8 cellular contexts compared by ENCODE assay signal in the genomic region with DNA sequence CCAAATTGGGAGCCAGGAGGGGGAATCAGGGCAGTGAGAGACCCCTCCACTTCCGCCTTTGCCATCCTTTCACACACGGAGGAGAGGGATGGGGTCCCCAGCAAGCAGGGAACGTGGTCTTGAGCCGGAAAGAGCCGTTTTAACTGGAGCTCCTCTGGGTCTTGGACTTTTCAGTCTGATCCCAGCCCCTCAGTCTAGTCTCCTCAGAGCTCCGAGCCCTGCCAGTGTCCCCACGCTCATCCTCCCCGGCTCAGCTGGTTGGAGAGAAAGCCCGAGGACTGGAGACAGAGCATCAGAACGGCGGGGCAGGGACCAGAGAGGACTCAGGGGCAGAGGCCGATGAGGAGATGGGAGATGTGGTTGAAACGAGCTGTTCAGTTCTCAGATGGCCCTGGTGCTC. TPM values are rescaled to one million over a fixed set of nuclear protein-coding genes. Genes with fewer than 3 reads are reported as not detected.
DNase-seq lines count a peak whose midpoint lies in the region; ATAC-seq, FAIRE-seq and TF ChIP-seq lines count a peak whose summit lies in the region.

No MANE protein-coding gene starts in this region.

- no peaks in the 10 kb centered on the region for H3K79me2 ChIP-seq in K562 (ENCODE audit: control insufficient read depth, insufficient read depth, low read length)

- TF ChIP-seq EP300 in K562 (IDR thresholded peaks at IDR 0.05; ENCODE audit: low read length), result no peak

- no peaks in the 10 kb centered on the region for H3K9me3 ChIP-seq in HUES48 (ENCODE audit: control insufficient read depth, insufficient read depth, low read length)
- H3K9me3 ChIP-seq in K562 (replicated peaks; ENCODE audit: control insufficient read depth, insufficient read depth, low read depth, low read length), result no peaks in the 10 kb centered on the region
- no peaks in the 10 kb centered on the region for H3K9me3 ChIP-seq in muscle layer of duodenum (ENCODE audit: control insufficient read depth in 1 of 2, low read length in 2 of 2)

- ATAC-seq in K562 (no peak), HG03342 (IDR thresholded peaks at IDR 0.05; ENCODE audit: unreplicated experiment) (no peak)

- no peak for TF ChIP-seq CTCF in C4-2B (conservative IDR thresholded peaks at IDR 0.05)
- no peak for TF ChIP-seq CTCF in K562 (IDR thresholded peaks at IDR 0.05 in 2 of 3, conservative IDR thresholded peaks at IDR 0.05 in 1 of 3; ENCODE audit: insufficient read depth in 2 of 3, low read depth in 1 of 3, low read length in 3 of 3)

- no peak for TF ChIP-seq POLR2A in K562 (conservative IDR thresholded peaks at IDR 0.05)

- H3K4me1 ChIP-seq in HUES48 (ENCODE audit: control insufficient read depth, insufficient read depth, low read length) (peaks cover 20% of the 10 kb centered on the region), K562 (replicated peaks in 1 of 2; ENCODE audit: control insufficient read depth in 2 of 2, insufficient read depth in 2 of 2, low read length in 2 of 2) (peaks cover 0 to 13% of the 10 kb centered on the region in 2 experiments; a peak in 3 of 5 replicates), muscle layer of duodenum (ENCODE audit: control insufficient read depth in 1 of 2, insufficient read depth in 2 of 2, low read length in 2 of 2) (peaks cover 0 to 15% of the 10 kb centered on the region in 2 donors)

- POLR2A ChIA-PET in K562 (lab: Yijun Ruan, JAX), result interaction anchor here (0.6 kb wide), 2 partner anchors 347 to 537 kb away, joined by 4 read pairs; no protein-coding TSS in a partner anchor

- no peaks in the 10 kb centered on the region for H3K9me1 ChIP-seq in K562 (ENCODE audit: control insufficient read depth, insufficient read depth, low read length)

- H3K36me3 ChIP-seq in HUES48 (ENCODE audit: control insufficient read depth, insufficient read depth, low read length) (no peaks in the 10 kb centered on the region), K562 (ENCODE audit: control insufficient read depth, insufficient read depth, low read length) (no peaks in the 10 kb centered on the region), muscle layer of duodenum (ENCODE audit: control insufficient read depth in 1 of 2, insufficient read depth in 2 of 2, low read length in 2 of 2) (no peaks in the 10 kb centered on the region)

- peak overlapping the region; percentile 13; the same call in 1 of the 2 replicates for H3K27ac ChIP-seq in C4-2B
- no peak overlapping the region for H3K27ac ChIP-seq in HUES48 (ENCODE audit: low read depth, low read length)
- H3K27ac ChIP-seq in K562 (ENCODE audit: extremely low read depth, low read depth, low read length), result no peak overlapping the region
- H3K27ac ChIP-seq in muscle layer of duodenum (ENCODE audit: low read length), result no peak overlapping the region
- H3K27ac ChIP-seq in substantia nigra (ENCODE audit: low read depth, low read length, poor library complexity, severe bottlenecking), result no peak overlapping the region

- WGBS in K562 (ENCODE audit: insufficient coverage, low coverage, missing lambda C conversion rate), result 28% methylated on average over 11 of the region's 13 CpGs

- peak overlapping the region; percentile 77 for H3K4me2 ChIP-seq in K562 (ENCODE audit: insufficient read depth, low read length)

- no peak for TF ChIP-seq RAD21 in K562 (CRISPR knock-in tag; conservative IDR thresholded peaks at IDR 0.05 in 1 of 2, IDR thresholded peaks at IDR 0.05 in 1 of 2)

- in situ Hi-C loops in K562 (cut with MboI), result no loop called here

- H4K20me1 ChIP-seq in K562 (replicated peaks; ENCODE audit: control insufficient read depth, insufficient read depth, low read length), result no peaks in the 10 kb centered on the region

- intact Hi-C loops in K562 (cut with micrococcal nuclease), result loop anchor here (10.0 kb wide), 1 partner anchor 241 kb away; no protein-coding TSS in a partner anchor

- H3K9ac ChIP-seq in HUES48 (ENCODE audit: low read depth, low read length) (no peak overlapping the region), K562 (ENCODE audit: insufficient read depth in 1 of 2, low read depth in 2 of 2, low read length in 2 of 2) (peak overlapping the region; percentile 48 to 85)

- DNase-seq in K562 (ENCODE audit: extremely low read depth in 1 of 4, low spot score in 3 of 4) (no peak), substantia nigra (lab: John Stamatoyannopoulos, UW) (no peak), DMS 273 treated with DMSO at 0.1 percent for 48 hours (lab: John Stamatoyannopoulos, UW) (no peak), SW480 (ENCODE audit: low spot score) (no peak)

- CTCF ChIA-PET in K562 (lab: Yijun Ruan, JAX; ENCODE audit: low intra/inter-chr PET ratio), result interaction anchor here (1.4 kb wide), 1 partner anchor 73 kb away, joined by 3 read pairs; no protein-coding TSS in a partner anchor

- BruUV-seq in K562 (replicated peaks; lab: Mats Ljungman, UMichigan), result no TSS peak

- H2AFZ ChIP-seq in K562 (ENCODE audit: low read depth, low read length), result peak overlapping the region; percentile 96

- H3K4me3 ChIP-seq in HUES48 (ENCODE audit: low read depth, low read length), result peak overlapping the region; percentile 70
- H3K4me3 ChIP-seq in K562, result peak overlapping the region; percentile 44
- H3K4me3 ChIP-seq in muscle layer of duodenum (ENCODE audit: low read depth in 1 of 2, low read length in 2 of 2), result peak overlapping the region; percentile 48 to 61

- H3K27me3 ChIP-seq in HUES48 (ENCODE audit: control insufficient read depth, insufficient read depth, low read length), result peaks cover 15% of the 10 kb centered on the region
- H3K27me3 ChIP-seq in K562 (ENCODE audit: control insufficient read depth in 2 of 2, insufficient read depth in 2 of 2, low read length in 2 of 2), result peaks cover 7 to 27% of the 10 kb centered on the region in 2 experiments; a peak in 4 of 5 replicates
- H3K27me3 ChIP-seq in muscle layer of duodenum (ENCODE audit: low read depth, low read length), result peaks cover 3% of the 10 kb centered on the region

- peak; percentile 35 for FAIRE-seq in K562 (lab: Jason Lieb, UNC)

TF ChIP-seq in K562, 482 proteins besides CTCF, POLR2A, EP300 and RAD21:
- TF ChIP-seq ZBED1 (IDR thresholded peaks at IDR 0.05), result no peak
- TF ChIP-seq ZFX (CRISPR knock-in tag; IDR thresholded peaks at IDR 0.05), result no peak
- no peak for TF ChIP-seq ZNF263 (CRISPR knock-in tag; IDR thresholded peaks at IDR 0.05; ENCODE audit: borderline replicate concordance)
- no peak for TF ChIP-seq ZNF197 (CRISPR knock-in tag; IDR thresholded peaks at IDR 0.05; ENCODE audit: low read depth)
- TF ChIP-seq, protein P1, sequence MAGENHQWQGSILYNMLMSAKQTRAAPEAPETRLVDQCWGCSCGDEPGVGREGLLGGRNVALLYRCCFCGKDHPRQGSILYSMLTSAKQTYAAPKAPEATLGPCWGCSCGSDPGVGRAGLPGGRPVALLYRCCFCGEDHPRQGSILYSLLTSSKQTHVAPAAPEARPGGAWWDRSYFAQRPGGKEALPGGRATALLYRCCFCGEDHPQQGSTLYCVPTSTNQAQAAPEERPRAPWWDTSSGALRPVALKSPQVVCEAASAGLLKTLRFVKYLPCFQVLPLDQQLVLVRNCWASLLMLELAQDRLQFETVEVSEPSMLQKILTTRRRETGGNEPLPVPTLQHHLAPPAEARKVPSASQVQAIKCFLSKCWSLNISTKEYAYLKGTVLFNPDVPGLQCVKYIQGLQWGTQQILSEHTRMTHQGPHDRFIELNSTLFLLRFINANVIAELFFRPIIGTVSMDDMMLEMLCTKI (IDR thresholded peaks at IDR 0.05; ENCODE audit: partially characterized antibody), result no peak
- no peak for TF ChIP-seq HIVEP1 (CRISPR knock-in tag; IDR thresholded peaks at IDR 0.05)
- no peak for TF ChIP-seq BACH1 (tag; IDR thresholded peaks at IDR 0.05)
- TF ChIP-seq TAL1 (IDR thresholded peaks at IDR 0.05), result no peak

RNA-seq across cellular contexts. Expression of gene OTOF, which starts 26.1 kb away (rescaled TPM):
- total RNA-seq in K562 (2011; cell fraction: chromatin; rRNA removed; ENCODE audit: low replicate concordance), result 0.11 and 0.49 TPM in 2 replicates
- total RNA-seq in K562 (2011; cell fraction: nucleolus; rRNA removed), result 0.13 and 0.17 TPM in 2 replicates
- not detected in 2 replicates for total RNA-seq in K562 (2011; cell fraction: nucleoplasm; rRNA removed)
- total RNA-seq in K562 (2014; rRNA removed) (0.05 and 0.33 TPM in 2 replicates), K562 (2014; rRNA removed; fragmentation: Illumina TruSeq; extraction: Trizol) (not detected in 2 replicates), K562 (2015; rRNA removed; fragmentation: Illumina TruSeq; extraction: Trizol) (not detected in 2 replicates), K562 (2021) (0.07 TPM in 1 of 2 replicates, not detected in the other)
- polyA plus RNA-seq in K562 (2011; rRNA removed) (0.07 and 0.11 TPM in 2 replicates), K562 (2014; fragmentation: Illumina TruSeq; extraction: Trizol) (not detected in 2 replicates), K562 (2014; fragmentation: Nextera tagmentation; extraction: Ambion mirVana) (not detected), K562 (2014; rRNA removed) (0.03 TPM in 1 of 2 replicates, not detected in the other)
- polyA plus RNA-seq in K562 (2011; cell fraction: cytosol; rRNA removed), result 0.12 and 0.24 TPM in 2 replicates
- polyA plus RNA-seq in K562 (2011; cell fraction: nucleus; rRNA removed), result 0.22 and 0.31 TPM in 2 replicates
- 0.03 and 0.12 TPM in 2 replicates for polyA plus RNA-seq in K562 (2012)
- polyA minus RNA-seq in K562 (2011; rRNA and poly(A)+ RNA removed), result 0.04 TPM in 1 of 2 replicates, not detected in the other
- polyA minus RNA-seq in K562 (2011; cell fraction: cytosol; rRNA and poly(A)+ RNA removed), result not detected in 2 replicates
- under 0.01 TPM in 1 of 2 replicates, not detected in the other for polyA minus RNA-seq in K562 (2011; cell fraction: nucleus; rRNA and poly(A)+ RNA removed)
